In genomic region chr1:92531939-92532338, GRCh38 we compare ENCODE assay signal across 1 cellular context. TPM values are rescaled to one million over a fixed set of nuclear protein-coding genes. Genes with fewer than 3 reads are reported as not detected.
"Had no signal": no experiment of that assay in that cellular context is flagged by ENCODE, and none has a peak within 500 bp of the region (broad histone marks: within the 10 kb centered on the region; RNA-seq: fewer than 3 reads in every experiment).

No MANE protein-coding gene starts in this region.

RNA-seq across cellular contexts. Expression of gene GFI1, which starts 45.2 kb away (rescaled TPM):
- polyA plus RNA-seq: cardiac muscle cell had no signal
